12 cellular contexts compared by ENCODE assay signal in genomic region chr12:124007810-124008570, GRCh38. TPM values are rescaled to one million over a fixed set of nuclear protein-coding genes. Genes with fewer than 3 reads are reported as not detected.
A peak's percentile ranks its signal among the peaks of the same experiment; 100 is the strongest.
DNase-seq lines count a peak whose midpoint lies in the region; ATAC-seq, FAIRE-seq and TF ChIP-seq lines count a peak whose summit lies in the region.
"Had no signal": no experiment of that assay in that cellular context is flagged by ENCODE, and none has a peak within 500 bp of the region (broad histone marks: within the 10 kb centered on the region; RNA-seq: fewer than 3 reads in every experiment).

No MANE protein-coding gene starts in this region.

- H3K9ac ChIP-seq in mammary epithelial cell (ENCODE audit: insufficient read depth, low read length) = no peak overlapping the region

- BruUV-seq in MCF 10A (replicated peaks; lab: Mats Ljungman, UMichigan) = no TSS peak
- no TSS peak for BruUV-seq in mammary epithelial cell (replicated peaks; lab: Mats Ljungman, UMichigan)

- H3K9me3 ChIP-seq in mammary epithelial cell (replicated peaks; ENCODE audit: insufficient read depth, low read length) (no peaks in the 10 kb centered on the region), upper lobe of right lung (no peaks in the 10 kb centered on the region), small intestine (ENCODE audit: control insufficient read depth, low read depth) (no peaks in the 10 kb centered on the region)
- H3K9me3 ChIP-seq: heart right ventricle, thoracic aorta had no signal

- H3K9me3 Mint-ChIP-seq in MCF 10A (ENCODE audit: unreplicated experiment) = no peaks in the 10 kb centered on the region

- H3K4me1 ChIP-seq in mammary epithelial cell (ENCODE audit: insufficient read depth, low read length) (no peaks in the 10 kb centered on the region), upper lobe of right lung (peaks cover 16% of the 10 kb centered on the region), small intestine (ENCODE audit: control insufficient read depth in 2 of 2, insufficient read depth in 1 of 2, low read depth in 1 of 2, low read length in 1 of 2) (no peaks in the 10 kb centered on the region)

- WGBS in mammary epithelial cell (ENCODE audit: low coverage, missing lambda C conversion rate) = 80% methylated on average over 9 of the region's 9 CpGs
- WGBS in small intestine, 3 donors = 55 to 64% (median 59%) methylated on average over 9 of the region's 9 CpGs

- no peak overlapping the region for H2AFZ ChIP-seq in mammary epithelial cell (ENCODE audit: low read depth, low read length)

- dilution Hi-C loops in mammary epithelial cell (cut with HindIII; ENCODE audit: low sequenced_read_pairs) = no loop called here

- POLR2A ChIA-PET in MCF 10A (lab: Yijun Ruan, JAX) = interaction anchor here (0.6 to 1.1 kb wide), 3 partner anchors 9 to 1975 kb away, joined by 3 read pairs; no protein-coding TSS in a partner anchor

- H3K4me3 Mint-ChIP-seq in MCF 10A (ENCODE audit: unreplicated experiment) = no peak overlapping the region

- intact Hi-C loops in MCF 10A (cut with micrococcal nuclease) (no loop called here), mammary epithelial cell (cut with micrococcal nuclease) (no loop called here), upper lobe of right lung (cut with DNase I) (no loop called here), posterior cingulate gyrus (cut with DNase I) (no loop called here)

- CTCF ChIA-PET in MCF 10A (lab: Yijun Ruan, JAX) = interaction anchor here (0.7 to 0.9 kb wide), 2 partner anchors 24 to 155 kb away, joined by 3 to 6 read pairs; no protein-coding TSS in a partner anchor
- CTCF ChIA-PET in mammary epithelial cell (lab: Charles Lee; ENCODE audit: low non-redundant PET) = no interaction called here

- H3K27ac ChIP-seq in mammary epithelial cell (ENCODE audit: insufficient read depth, low read depth, low read length) = no peak overlapping the region
- H3K27ac ChIP-seq in upper lobe of right lung = no peak overlapping the region
- no peak overlapping the region for H3K27ac ChIP-seq in small intestine (ENCODE audit: low read depth in 1 of 2, low read length in 1 of 2)
- H3K27ac ChIP-seq: heart right ventricle, thoracic aorta had no signal

- H3K4me3 ChIP-seq in mammary epithelial cell (replicated peaks in 1 of 3; ENCODE audit: insufficient read depth in 1 of 3, low read depth in 2 of 3, low read length in 3 of 3) = no peak overlapping the region
- no peak overlapping the region for H3K4me3 ChIP-seq in fibroblast of villous mesenchyme (ENCODE audit: low read depth, low read length)
- H3K4me3 ChIP-seq in upper lobe of right lung = no peak overlapping the region
- no peak overlapping the region for H3K4me3 ChIP-seq in small intestine (ENCODE audit: low read depth in 1 of 2, low read length in 2 of 2)
- H3K4me3 ChIP-seq: heart right ventricle, thoracic aorta had no signal

- DNase-seq in MCF 10A (ENCODE audit: unreplicated experiment) (peak; percentile 25), mammary epithelial cell (no peak), SKM-1 (lab: John Stamatoyannopoulos, UW; ENCODE audit: unreplicated experiment) (peak; percentile 12), fibroblast of villous mesenchyme (ENCODE audit: low read depth) (peak; percentile 52), upper lobe of right lung (no peak), small intestine (no peak), posterior cingulate gyrus (no peak)
- DNase-seq: heart right ventricle, MM.1S had no signal

- no peak overlapping the region for H3K4me2 ChIP-seq in mammary epithelial cell (ENCODE audit: insufficient read depth, low read depth, low read length)

- no peak for FAIRE-seq in small intestine (lab: Jason Lieb, UNC)

- peaks cover 20% of the 10 kb centered on the region for H3K4me1 Mint-ChIP-seq in MCF 10A (ENCODE audit: insufficient read depth, unreplicated experiment)

- H4K20me1 ChIP-seq in mammary epithelial cell (ENCODE audit: insufficient read depth, low read length) = no peaks in the 10 kb centered on the region

- no peak for TF ChIP-seq CTCF in MCF 10A (IDR thresholded peaks at IDR 0.05; ENCODE audit: unreplicated experiment)
- no peak for TF ChIP-seq CTCF in mammary epithelial cell (conservative IDR thresholded peaks at IDR 0.05 in 1 of 2, IDR thresholded peaks at IDR 0.05 in 1 of 2; ENCODE audit: extremely low read depth in 1 of 2, insufficient read depth in 1 of 2, low read depth in 1 of 2, low read length in 2 of 2)
- TF ChIP-seq CTCF in fibroblast of villous mesenchyme (IDR thresholded peaks at IDR 0.05; ENCODE audit: insufficient read depth, low read depth, low read length) = no peak
- no peak for TF ChIP-seq CTCF in upper lobe of right lung (IDR thresholded peaks at IDR 0.05)

- H3K27me3 Mint-ChIP-seq in MCF 10A (ENCODE audit: insufficient read depth, unreplicated experiment) = no peaks in the 10 kb centered on the region

- H3K27ac Mint-ChIP-seq in MCF 10A (ENCODE audit: low read depth, unreplicated experiment) = no peak overlapping the region

- in situ Hi-C loops in mammary epithelial cell (cut with MboI; ENCODE audit: low sequenced_read_pairs in 2 of 2) = no loop called here

- ATAC-seq in upper lobe of right lung (peak; percentile 46), GM19328 (IDR thresholded peaks at IDR 0.05; ENCODE audit: unreplicated experiment) (no peak)
- ATAC-seq: Panc1 had no signal

- peaks cover 17% of the 10 kb centered on the region for H3K36me3 ChIP-seq in mammary epithelial cell (ENCODE audit: insufficient read depth, low read length)
- H3K36me3 ChIP-seq in upper lobe of right lung = peaks cover 22% of the 10 kb centered on the region
- peaks cover 12 to 23% of the 10 kb centered on the region in 2 donors for H3K36me3 ChIP-seq in small intestine (ENCODE audit: control insufficient read depth in 2 of 2, insufficient read depth in 2 of 2, low read length in 2 of 2)

- H3K79me2 ChIP-seq in mammary epithelial cell (ENCODE audit: insufficient read depth, low read length) = no peaks in the 10 kb centered on the region

- peaks cover 50% of the 10 kb centered on the region for H3K36me3 Mint-ChIP-seq in MCF 10A (ENCODE audit: insufficient read depth, unreplicated experiment)

- H3K27me3 ChIP-seq in mammary epithelial cell (ENCODE audit: insufficient read depth, low read length) = no peaks in the 10 kb centered on the region
- no peaks in the 10 kb centered on the region for H3K27me3 ChIP-seq in upper lobe of right lung
- H3K27me3 ChIP-seq in small intestine (ENCODE audit: control insufficient read depth in 2 of 2, insufficient read depth in 2 of 2, low read length in 2 of 2) = no peaks in the 10 kb centered on the region
- H3K27me3 ChIP-seq: heart right ventricle had no signal

RNA-seq across cellular contexts. Expression of gene ZNF664, which starts 35.0 kb away (rescaled TPM):
- total RNA-seq in MCF 10A (2022) (123 and 141 TPM in 2 replicates), mammary epithelial cell (10 to 100 TPM; 56.2 to 62.6 TPM), fibroblast of villous mesenchyme (40.6 and 46.2 TPM in 2 replicates), upper lobe of right lung (92.3 TPM)
- polyA plus RNA-seq in mammary epithelial cell (26.4 TPM), small intestine (100 to 1,000 TPM in 1 of 3 donors, 10 to 100 TPM in 2; 59.9 to 104 (median 80.8) TPM)
- 98.2 TPM for polyA minus RNA-seq in mammary epithelial cell

RNA-seq across cellular contexts. Expression of gene CCDC92, which starts 35.4 kb away (rescaled TPM):
- total RNA-seq in MCF 10A (2022) (30.9 and 32.3 TPM in 2 replicates), mammary epithelial cell (10 to 100 TPM in 1 of 2 donors, 1 to 10 TPM in 1; 6.8 to 29.7 TPM), fibroblast of villous mesenchyme (8.2 and 10.0 TPM in 2 replicates), upper lobe of right lung (48.6 TPM)
- polyA plus RNA-seq in mammary epithelial cell (15.4 TPM), small intestine (10 to 100 TPM; 21.1 to 33.5 (median 26.2) TPM)
- polyA minus RNA-seq in mammary epithelial cell = 20.2 TPM

Comparison
In these comparisons a context has a peak if more than half of its experiments do, and no peak if none do; other contexts are left out.
1. DNase-seq: peak in MCF 10A (single experiment), SKM-1 (single experiment) and fibroblast of villous mesenchyme (single experiment); none in mammary epithelial cell (single experiment), upper lobe of right lung (single experiment), small intestine (single experiment) and posterior cingulate gyrus (0 of 10).